In genomic region chr18:52716926-52717325, GRCh38 we compare ENCODE assay signal across 1 cellular context.
TF ChIP-seq lines count a peak whose summit lies in the region.

No MANE protein-coding gene starts in this region.

TF ChIP-seq in GM23338, 12 proteins besides CTCF, POLR2A, EP300 and RAD21 (continued from another document):
- TF ChIP-seq REST (IDR thresholded peaks at IDR 0.05; ENCODE audit: unreplicated experiment) (no peak), CREB1 (CRISPR knock-in tag; IDR thresholded peaks at IDR 0.05; ENCODE audit: low read depth) (no peak), EZH2 (IDR thresholded peaks at IDR 0.05; ENCODE audit: low read depth, unreplicated experiment) (no peak)
